ENCODE assay signal across 8 cellular contexts in the genomic region with DNA sequence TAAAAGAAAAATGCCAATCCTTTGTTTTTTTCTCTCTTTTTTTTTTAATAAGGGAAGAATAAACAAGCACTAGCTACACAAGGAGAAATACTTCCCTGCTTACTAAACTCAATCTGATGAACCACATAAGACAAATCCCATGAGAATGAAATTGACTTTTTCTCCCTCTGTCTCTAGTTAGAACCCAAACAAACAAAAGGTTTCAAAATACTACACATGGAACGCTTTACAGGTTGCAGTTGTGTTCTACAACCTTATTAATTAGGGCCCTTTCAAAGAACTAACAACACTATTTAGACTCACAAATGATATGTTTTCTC.
DNase-seq lines count a peak whose midpoint lies in the region; TF ChIP-seq lines count a peak whose summit lies in the region.

No MANE protein-coding gene starts in this region.

- H3K4me3 ChIP-seq in BLaER1, result no peak overlapping the region
- H3K4me3 ChIP-seq in esophagus muscularis mucosa, result peak overlapping the region; percentile 58 to 69 (median 66)
- peak overlapping the region; percentile 46 for H3K4me3 ChIP-seq in ovary

- no peak for TF ChIP-seq POLR2A in esophagus muscularis mucosa (IDR thresholded peaks at IDR 0.05; ENCODE audit: low read depth)
- TF ChIP-seq POLR2A in ovary (IDR thresholded peaks at IDR 0.05), result no peak

- H3K36me3 ChIP-seq in BLaER1 (no peaks in the 10 kb centered on the region), esophagus muscularis mucosa (no peaks in the 10 kb centered on the region), ovary (no peaks in the 10 kb centered on the region)

- H3K4me2 ChIP-seq in BLaER1, result peak overlapping the region; percentile 47; the same call in 1 of the 2 replicates

- no peaks in the 10 kb centered on the region for H3K9me3 ChIP-seq in BLaER1
- H3K9me3 ChIP-seq in esophagus muscularis mucosa, result no peaks in the 10 kb centered on the region
- H3K9me3 ChIP-seq in ovary, result no peaks in the 10 kb centered on the region

- in situ Hi-C loops in KBM-7 (cut with MboI; ENCODE audit: low pct_unique_long_range_greater_than_20kb, low sequenced_read_pairs), result no loop called here

- TF ChIP-seq CTCF in esophagus muscularis mucosa (IDR thresholded peaks at IDR 0.05) (no peak), ovary (IDR thresholded peaks at IDR 0.05) (no peak)

- intact Hi-C loops in esophagus muscularis mucosa (cut with DNase I), result no loop called here
- intact Hi-C loops in ovary (cut with DNase I), result no loop called here

- peaks cover 6% of the 10 kb centered on the region for H3K27me3 ChIP-seq in BLaER1
- H3K27me3 ChIP-seq in esophagus muscularis mucosa, result no peaks in the 10 kb centered on the region
- no peaks in the 10 kb centered on the region for H3K27me3 ChIP-seq in ovary

- no peak for TF ChIP-seq EP300 in esophagus muscularis mucosa (IDR thresholded peaks at IDR 0.05)
- no peak for TF ChIP-seq EP300 in ovary (IDR thresholded peaks at IDR 0.05)

- DNase-seq in NAMALWA (ENCODE audit: low spot score) (peak; percentile 1), esophagus muscularis mucosa (ENCODE audit: extremely low spot score) (no peak), ovary (no peak), cerebellar cortex (ENCODE audit: low spot score) (no peak), KBM-7 (no peak), COLO668 (lab: John Stamatoyannopoulos, UW; ENCODE audit: unreplicated experiment) (no peak)
- DNase-seq in stimulated activated CD4-positive, alpha-beta T cell treated with anti-CD3 and anti-CD28 coated beads, Interleukin-1b, Interleukin-23, amount 100 ng/mL, for 48 hours, result no peak

- H3K4me1 ChIP-seq in BLaER1 (peaks cover 9% of the 10 kb centered on the region), esophagus muscularis mucosa (peaks cover 12 to 24% (median 17%) of the 10 kb centered on the region in 4 donors), ovary (ENCODE audit: insufficient read depth) (no peaks in the 10 kb centered on the region)

- H3K27ac ChIP-seq in BLaER1 (no peak overlapping the region), esophagus muscularis mucosa (replicated peaks in 1 of 4) (peak overlapping the region; percentile 67 to 79 (median 71)), ovary (no peak overlapping the region)

- 40% methylated on average over 1 of the region's 1 CpG for WGBS in esophagus muscularis mucosa
- WGBS in ovary, 3 donors, result 8 to 29% (median 19%) methylated on average over 1 of the region's 1 CpG

- H3K9ac ChIP-seq in BLaER1, result no peak overlapping the region

- H4K20me1 ChIP-seq in BLaER1, result no peaks in the 10 kb centered on the region

Comparison
In these comparisons a context has a peak if more than half of its experiments do, and no peak if none do; other contexts are left out.
1. H3K27ac ChIP-seq: peak in esophagus muscularis mucosa (4 of 4); none in BLaER1 (single experiment) and ovary (0 of 2).